ENCODE assay signal across 1 cellular context in the genomic region with DNA sequence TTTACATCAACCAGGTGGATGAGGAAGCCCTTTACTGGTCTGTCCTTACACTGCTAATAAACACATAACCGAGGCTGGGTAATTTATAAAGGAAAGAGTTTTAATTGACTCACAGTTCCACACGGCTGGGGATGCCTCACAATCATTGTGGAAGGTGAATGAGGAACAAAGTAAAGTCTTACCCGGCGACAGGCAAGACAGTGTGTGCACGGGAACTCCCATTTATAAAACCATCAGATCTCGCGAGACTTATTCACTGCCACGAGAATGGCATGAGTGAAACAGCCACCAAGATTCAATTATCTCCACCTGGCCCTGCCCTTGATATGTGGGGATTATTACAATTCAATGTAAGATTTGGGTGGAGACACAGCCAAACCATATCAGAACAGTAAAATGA.
TF ChIP-seq lines count a peak whose summit lies in the region.

No MANE protein-coding gene starts in this region.

TF ChIP-seq in GM23338, 12 proteins besides CTCF, POLR2A, EP300 and RAD21 (continued from another document):
- TF ChIP-seq, protein P1, sequence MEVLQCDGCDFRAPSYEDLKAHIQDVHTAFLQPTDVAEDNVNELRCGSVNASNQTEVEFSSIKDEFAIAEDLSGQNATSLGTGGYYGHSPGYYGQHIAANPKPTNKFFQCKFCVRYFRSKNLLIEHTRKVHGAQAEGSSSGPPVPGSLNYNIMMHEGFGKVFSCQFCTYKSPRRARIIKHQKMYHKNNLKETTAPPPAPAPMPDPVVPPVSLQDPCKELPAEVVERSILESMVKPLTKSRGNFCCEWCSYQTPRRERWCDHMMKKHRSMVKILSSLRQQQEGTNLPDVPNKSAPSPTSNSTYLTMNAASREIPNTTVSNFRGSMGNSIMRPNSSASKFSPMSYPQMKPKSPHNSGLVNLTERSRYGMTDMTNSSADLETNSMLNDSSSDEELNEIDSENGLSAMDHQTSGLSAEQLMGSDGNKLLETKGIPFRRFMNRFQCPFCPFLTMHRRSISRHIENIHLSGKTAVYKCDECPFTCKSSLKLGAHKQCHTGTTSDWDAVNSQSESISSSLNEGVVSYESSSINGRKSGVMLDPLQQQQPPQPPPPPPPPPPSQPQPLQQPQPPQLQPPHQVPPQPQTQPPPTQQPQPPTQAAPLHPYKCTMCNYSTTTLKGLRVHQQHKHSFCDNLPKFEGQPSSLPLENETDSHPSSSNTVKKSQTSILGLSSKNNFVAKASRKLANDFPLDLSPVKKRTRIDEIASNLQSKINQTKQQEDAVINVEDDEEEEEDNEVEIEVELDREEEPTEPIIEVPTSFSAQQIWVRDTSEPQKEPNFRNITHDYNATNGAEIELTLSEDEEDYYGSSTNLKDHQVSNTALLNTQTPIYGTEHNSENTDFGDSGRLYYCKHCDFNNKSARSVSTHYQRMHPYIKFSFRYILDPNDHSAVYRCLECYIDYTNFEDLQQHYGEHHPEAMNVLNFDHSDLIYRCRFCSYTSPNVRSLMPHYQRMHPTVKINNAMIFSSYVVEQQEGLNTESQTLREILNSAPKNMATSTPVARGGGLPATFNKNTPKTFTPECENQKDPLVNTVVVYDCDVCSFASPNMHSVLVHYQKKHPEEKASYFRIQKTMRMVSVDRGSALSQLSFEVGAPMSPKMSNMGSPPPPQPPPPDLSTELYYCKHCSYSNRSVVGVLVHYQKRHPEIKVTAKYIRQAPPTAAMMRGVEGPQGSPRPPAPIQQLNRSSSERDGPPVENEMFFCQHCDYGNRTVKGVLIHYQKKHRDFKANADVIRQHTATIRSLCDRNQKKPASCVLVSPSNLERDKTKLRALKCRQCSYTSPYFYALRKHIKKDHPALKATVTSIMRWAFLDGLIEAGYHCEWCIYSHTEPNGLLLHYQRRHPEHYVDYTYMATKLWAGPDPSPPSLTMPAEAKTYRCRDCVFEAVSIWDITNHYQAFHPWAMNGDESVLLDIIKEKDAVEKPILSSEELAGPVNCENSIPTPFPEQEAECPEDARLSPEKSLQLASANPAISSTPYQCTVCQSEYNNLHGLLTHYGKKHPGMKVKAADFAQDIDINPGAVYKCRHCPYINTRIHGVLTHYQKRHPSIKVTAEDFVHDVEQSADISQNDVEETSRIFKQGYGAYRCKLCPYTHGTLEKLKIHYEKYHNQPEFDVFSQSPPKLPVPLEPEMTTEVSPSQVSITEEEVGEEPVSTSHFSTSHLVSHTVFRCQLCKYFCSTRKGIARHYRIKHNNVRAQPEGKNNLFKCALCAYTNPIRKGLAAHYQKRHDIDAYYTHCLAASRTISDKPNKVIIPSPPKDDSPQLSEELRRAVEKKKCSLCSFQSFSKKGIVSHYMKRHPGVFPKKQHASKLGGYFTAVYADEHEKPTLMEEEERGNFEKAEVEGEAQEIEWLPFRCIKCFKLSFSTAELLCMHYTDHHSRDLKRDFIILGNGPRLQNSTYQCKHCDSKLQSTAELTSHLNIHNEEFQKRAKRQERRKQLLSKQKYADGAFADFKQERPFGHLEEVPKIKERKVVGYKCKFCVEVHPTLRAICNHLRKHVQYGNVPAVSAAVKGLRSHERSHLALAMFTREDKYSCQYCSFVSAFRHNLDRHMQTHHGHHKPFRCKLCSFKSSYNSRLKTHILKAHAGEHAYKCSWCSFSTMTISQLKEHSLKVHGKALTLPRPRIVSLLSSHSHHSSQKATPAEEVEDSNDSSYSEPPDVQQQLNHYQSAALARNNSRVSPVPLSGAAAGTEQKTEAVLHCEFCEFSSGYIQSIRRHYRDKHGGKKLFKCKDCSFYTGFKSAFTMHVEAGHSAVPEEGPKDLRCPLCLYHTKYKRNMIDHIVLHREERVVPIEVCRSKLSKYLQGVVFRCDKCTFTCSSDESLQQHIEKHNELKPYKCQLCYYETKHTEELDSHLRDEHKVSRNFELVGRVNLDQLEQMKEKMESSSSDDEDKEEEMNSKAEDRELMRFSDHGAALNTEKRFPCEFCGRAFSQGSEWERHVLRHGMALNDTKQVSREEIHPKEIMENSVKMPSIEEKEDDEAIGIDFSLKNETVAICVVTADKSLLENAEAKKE (CRISPR knock-in tag; IDR thresholded peaks at IDR 0.05) = no peak
- no peak for TF ChIP-seq ZNF331 (CRISPR knock-in tag; IDR thresholded peaks at IDR 0.05; ENCODE audit: low read depth)
- TF ChIP-seq EZH2 (IDR thresholded peaks at IDR 0.05; ENCODE audit: low read depth, unreplicated experiment) = no peak
TF ChIP-seq in GM23338: peak in this region for 0.
